7 cellular contexts compared by ENCODE assay signal in the genomic region with DNA sequence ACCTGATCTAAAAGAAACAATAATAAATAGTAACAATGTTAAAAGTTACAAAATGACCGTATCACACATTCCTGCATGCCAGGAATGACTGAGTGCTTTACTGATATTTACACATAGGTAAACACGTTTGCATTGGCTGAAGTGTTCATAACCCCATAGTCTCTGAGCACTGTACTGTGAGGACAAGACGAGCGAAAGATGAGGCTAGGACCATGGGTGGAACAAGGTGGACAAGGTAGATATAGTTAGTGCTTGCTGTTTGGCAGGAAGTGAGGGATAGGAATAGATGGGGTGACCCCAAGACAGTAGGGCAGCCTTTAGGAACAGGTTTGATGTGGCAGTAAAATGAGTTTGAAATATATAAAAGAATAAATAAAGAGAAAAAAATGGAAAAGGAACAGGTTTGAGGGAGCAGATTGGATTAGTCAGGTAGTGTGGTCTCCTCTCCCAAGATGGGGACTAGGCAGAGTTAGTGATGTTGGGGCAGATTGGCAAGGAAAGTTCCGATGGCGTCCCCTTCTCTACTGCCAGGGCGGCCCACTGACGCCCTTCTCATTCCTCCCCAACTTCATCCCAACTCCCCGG. TPM values are rescaled to one million over a fixed set of nuclear protein-coding genes. Genes with fewer than 3 reads are reported as not detected.
DNase-seq lines count a peak whose midpoint lies in the region; ATAC-seq and TF ChIP-seq lines count a peak whose summit lies in the region.

No MANE protein-coding gene starts in this region.

- ATAC-seq in GM21390 (IDR thresholded peaks at IDR 0.05; ENCODE audit: unreplicated experiment), result peak; percentile 8
- no peak for ATAC-seq in HG02759 (IDR thresholded peaks at IDR 0.05; ENCODE audit: unreplicated experiment)

- peaks cover 18% of the 10 kb centered on the region; the same call in 1 of the 2 replicates for H3K36me3 ChIP-seq in SK-N-MC (ENCODE audit: insufficient read depth, low read length)

- H3K27ac ChIP-seq in SK-N-MC (no peak overlapping the region), skin epidermis (peak overlapping the region in 5 of 21 experiments; percentile 88 to 97 (median 95))

- no peak for TF ChIP-seq CTCF in fibroblast of villous mesenchyme (IDR thresholded peaks at IDR 0.05; ENCODE audit: insufficient read depth, low read depth, low read length)

- DNase-seq in SK-N-MC (ENCODE audit: low read depth, low spot score), result no peak
- no peak for DNase-seq in fibroblast of villous mesenchyme (ENCODE audit: low read depth)
- no peak for DNase-seq in GDM1 (lab: John Stamatoyannopoulos, UW)
- DNase-seq in NCI-H345 (lab: John Stamatoyannopoulos, UW), result no peak

- peak overlapping the region; percentile 80 for H3K4me3 ChIP-seq in SK-N-MC
- H3K4me3 ChIP-seq in fibroblast of villous mesenchyme (ENCODE audit: low read depth, low read length), result peak overlapping the region; percentile 51
- H3K4me3 ChIP-seq in skin epidermis, result peak overlapping the region in 6 of 7 experiments; percentile 61 to 100 (median 95)

- no peaks in the 10 kb centered on the region for H3K9me3 ChIP-seq in SK-N-MC (ENCODE audit: low read depth, low read length)

- H3K9ac ChIP-seq in SK-N-MC (ENCODE audit: insufficient read length), result peak overlapping the region; percentile 26

RNA-seq across cellular contexts. Expression of a gene that starts 0.5 kb away (rescaled TPM):
- 64.1 and 75.1 TPM in 2 replicates for total RNA-seq in fibroblast of villous mesenchyme

RNA-seq across cellular contexts. Expression of a gene that starts 1.6 kb away (rescaled TPM):
- not detected in 2 replicates for total RNA-seq in fibroblast of villous mesenchyme

RNA-seq across cellular contexts. Expression of a gene that starts 7.4 kb away (rescaled TPM):
- total RNA-seq in fibroblast of villous mesenchyme, result 0.43 and 0.64 TPM in 2 replicates

RNA-seq across cellular contexts. Expression of a gene that starts 7.7 kb away (rescaled TPM):
- total RNA-seq in fibroblast of villous mesenchyme, result 9.3 and 9.9 TPM in 2 replicates

RNA-seq across cellular contexts. Expression of a gene that starts 21.2 kb away (rescaled TPM):
- total RNA-seq in fibroblast of villous mesenchyme, result 11.7 and 12.2 TPM in 2 replicates
